Comparison of ENCODE assay signal across 8 cellular contexts in the genomic region with DNA sequence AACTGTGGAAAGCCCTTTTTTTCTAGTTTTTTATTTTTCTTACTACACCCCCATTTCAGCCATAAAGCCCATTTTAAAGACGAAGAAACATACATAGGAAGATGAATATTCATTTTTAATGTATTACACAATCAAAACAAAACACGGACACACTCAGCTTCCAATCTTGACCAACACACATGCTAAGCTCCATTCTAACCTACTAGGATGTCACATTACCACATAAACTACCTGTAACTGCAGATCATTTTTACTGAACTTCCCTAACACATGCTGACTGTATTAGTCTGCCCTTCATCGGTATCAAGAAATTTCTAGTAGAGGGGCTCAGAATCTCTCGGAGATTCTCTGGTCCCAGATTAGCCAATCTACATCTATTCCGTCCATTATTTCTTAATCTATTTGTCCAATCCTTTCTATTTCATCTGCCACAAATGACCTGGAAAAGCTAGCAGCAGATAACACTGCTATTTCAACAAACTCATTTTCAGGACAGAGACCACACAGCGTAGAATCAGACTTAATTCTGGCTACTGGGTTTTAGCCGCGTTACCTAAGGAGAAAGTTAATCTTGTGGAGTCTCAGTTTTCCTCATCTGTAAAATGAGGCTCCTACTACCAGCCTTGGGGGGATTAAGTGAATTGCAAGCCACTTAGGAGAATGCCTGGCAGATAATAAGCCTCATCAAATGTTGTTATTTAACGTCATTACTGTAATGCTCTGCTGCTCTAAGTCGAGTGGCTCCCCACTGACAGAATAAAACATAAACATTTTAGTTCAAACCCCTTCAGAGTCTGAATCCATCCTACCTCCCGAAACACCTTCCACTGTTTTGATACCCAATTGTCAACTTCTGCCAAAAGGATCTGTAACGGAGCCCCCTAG. TPM values are rescaled to one million over a fixed set of nuclear protein-coding genes. Genes with fewer than 3 reads are reported as not detected.
DNase-seq lines count a peak whose midpoint lies in the region; ATAC-seq, FAIRE-seq and TF ChIP-seq lines count a peak whose summit lies in the region.

No MANE protein-coding gene starts in this region.

- no peak overlapping the region for H3K18ac ChIP-seq in mesenchymal stem cell (ENCODE audit: low read depth in 1 of 2, low read length in 2 of 2)

- no peak overlapping the region for H4K8ac ChIP-seq in mesenchymal stem cell (ENCODE audit: low read length)

- H4K91ac ChIP-seq in mesenchymal stem cell (ENCODE audit: low read length), result no peak overlapping the region

- H3K4me1 ChIP-seq in A549 (peaks cover 26% of the 10 kb centered on the region; the same call in 2 of the 3 replicates), breast epithelium (peaks cover 0 to 16% of the 10 kb centered on the region in 2 donors), mesenchymal stem cell (ENCODE audit: control insufficient read depth, insufficient read depth, low read depth, low read length) (peaks cover 1% of the 10 kb centered on the region)

- ATAC-seq in A549 (no peak), GM18519 (IDR thresholded peaks at IDR 0.05; ENCODE audit: low FRiP score, unreplicated experiment) (no peak)

- no peak for TF ChIP-seq RAD21 in A549 (conservative IDR thresholded peaks at IDR 0.05 in 1 of 2, IDR thresholded peaks at IDR 0.05 in 1 of 2)

- H3K27ac ChIP-seq in A549, result peak overlapping the region in 1 of 2 experiments; percentile 99; a peak in 4 of 6 replicates
- H3K27ac ChIP-seq in breast epithelium, result peak overlapping the region; percentile 100
- peak overlapping the region; percentile 38 for H3K27ac ChIP-seq in mesenchymal stem cell (ENCODE audit: low read length, poor library complexity, severe bottlenecking)

- no peak for TF ChIP-seq POLR2A in A549 (IDR thresholded peaks at IDR 0.05; ENCODE audit: low read length)
- TF ChIP-seq POLR2A in breast epithelium (IDR thresholded peaks at IDR 0.05), result no peak

- H2AK5ac ChIP-seq in mesenchymal stem cell (ENCODE audit: low read length, severe bottlenecking), result no peak overlapping the region

- no peak for FAIRE-seq in A549 (lab: Jason Lieb, UNC)

- H3K4me2 ChIP-seq in A549, result peak overlapping the region; percentile 94
- H3K4me2 ChIP-seq in mesenchymal stem cell (ENCODE audit: low read length, poor library complexity, severe bottlenecking), result peak overlapping the region; percentile 71

- H3K4me3 ChIP-seq in A549, result peak overlapping the region; percentile 81
- peak overlapping the region; percentile 57 for H3K4me3 ChIP-seq in HFF-Myc (replicated peaks; ENCODE audit: low read depth, low read length)
- peak overlapping the region; percentile 96 to 97 (median 97) for H3K4me3 ChIP-seq in breast epithelium
- peak overlapping the region; percentile 14 to 85 for H3K4me3 ChIP-seq in mesenchymal stem cell (ENCODE audit: insufficient read depth in 1 of 2, low read depth in 1 of 2, low read length in 2 of 2)

- no peak for TF ChIP-seq EP300 in A549 (IDR thresholded peaks at IDR 0.05)

- H2BK12ac ChIP-seq in mesenchymal stem cell (ENCODE audit: low read length in 2 of 2), result no peak overlapping the region

- no peak overlapping the region for H3K14ac ChIP-seq in mesenchymal stem cell (ENCODE audit: low read length in 2 of 2)

- peaks cover 7% of the 10 kb centered on the region for H3K79me1 ChIP-seq in mesenchymal stem cell (replicated peaks; ENCODE audit: low read length, poor library complexity, severe bottlenecking)

- H3K23ac ChIP-seq in mesenchymal stem cell (ENCODE audit: low read length in 2 of 2), result no peak overlapping the region

- no peak overlapping the region for H3K4ac ChIP-seq in mesenchymal stem cell (ENCODE audit: low read depth in 1 of 2, low read length in 2 of 2)

- DNase-seq in A549 (ENCODE audit: low read depth in 1 of 2, low spot score in 1 of 2) (no peak), HFF-Myc (ENCODE audit: extremely low read depth, low read depth) (no peak), breast epithelium (ENCODE audit: low spot score in 2 of 2) (no peak), mesenchymal stem cell (no peak), activated gamma-delta T cell (lab: John Stamatoyannopoulos, UW) (no peak), cerebellum (ENCODE audit: low spot score) (no peak)
- no peak for DNase-seq in stimulated activated CD4-positive, alpha-beta T cell treated with anti-CD3 and anti-CD28 coated beads, Interleukin-12 subunit alpha, Interleukin-12 subunit beta, amount 100 ng/mL, for 4 hours

- H2BK15ac ChIP-seq in mesenchymal stem cell (ENCODE audit: low read depth, poor library complexity, severe bottlenecking), result no peak overlapping the region

- POLR2A ChIA-PET in A549 (lab: Yijun Ruan, JAX), result no interaction called here

- TF ChIP-seq CTCF in A549 (IDR thresholded peaks at IDR 0.05) (no peak), HFF-Myc (IDR thresholded peaks at IDR 0.05; ENCODE audit: low read depth, low read length, missing control alignments) (no peak), breast epithelium (IDR thresholded peaks at IDR 0.05) (no peak)

- H2BK5ac ChIP-seq in mesenchymal stem cell (ENCODE audit: low read depth, low read length, poor library complexity, severe bottlenecking), result no peak overlapping the region

- CTCF ChIA-PET in A549 (lab: Yijun Ruan, JAX), result interaction anchor here (0.9 to 1.0 kb wide), 2 partner anchors 8 to 643 kb away, joined by 3 to 4 read pairs; no protein-coding TSS in a partner anchor

- peak overlapping the region; percentile 88 for H3K9ac ChIP-seq in mesenchymal stem cell (ENCODE audit: low read length)

- no peak overlapping the region for H2AFZ ChIP-seq in mesenchymal stem cell (ENCODE audit: low read depth, low read length)

- H3K9me3 ChIP-seq in A549, result no peaks in the 10 kb centered on the region
- no peaks in the 10 kb centered on the region for H3K9me3 ChIP-seq in breast epithelium
- no peaks in the 10 kb centered on the region for H3K9me3 ChIP-seq in mesenchymal stem cell (ENCODE audit: control insufficient read depth, low read length)

- 26% methylated on average over 12 of the region's 12 CpGs for WGBS in A549 (ENCODE audit: missing lambda C conversion rate)
- 37% methylated on average over 12 of the region's 12 CpGs for WGBS in mesenchymal stem cell

- H3K36me3 ChIP-seq in breast epithelium (no peaks in the 10 kb centered on the region), mesenchymal stem cell (ENCODE audit: control insufficient read depth in 1 of 2, insufficient read depth in 2 of 2, low read depth in 1 of 2, low read length in 2 of 2) (no peaks in the 10 kb centered on the region)

- H3K27me3 ChIP-seq in breast epithelium (no peaks in the 10 kb centered on the region), mesenchymal stem cell (ENCODE audit: control insufficient read depth in 1 of 2, insufficient read depth in 1 of 2, low read length in 2 of 2) (no peaks in the 10 kb centered on the region)

- no peak overlapping the region for H2BK120ac ChIP-seq in mesenchymal stem cell (ENCODE audit: low read depth, low read length)

- intact Hi-C loops in breast epithelium (cut with DNase I; ENCODE audit: low total_unique reads), result loop anchor here (2.0 kb wide), 2 partner anchors 83 to 559 kb away; a partner anchor contains a TSS

TF ChIP-seq in A549, 52 proteins besides CTCF, POLR2A, EP300 and RAD21:
- TF ChIP-seq HOXA7 (CRISPR knock-in tag; IDR thresholded peaks at IDR 0.05), result no peak
- no peak for TF ChIP-seq MYC (IDR thresholded peaks at IDR 0.05; ENCODE audit: borderline replicate concordance, low read length)

RNA-seq across cellular contexts. Expression of a gene that starts 1.6 kb away (rescaled TPM):
- polyA plus RNA-seq in A549 (2011; rRNA removed), result 116 and 117 TPM in 2 replicates
- 28.0 and 37.5 TPM in 2 replicates for polyA plus RNA-seq in A549 (2012; cell fraction: cytosol; rRNA removed)
- 8.4 and 10.6 TPM in 2 replicates for polyA plus RNA-seq in A549 (2012; cell fraction: nucleus; rRNA removed)
- 68.8 to 79.0 TPM (median 73.8 TPM) in 3 replicates for polyA plus RNA-seq in A549 (2017; fragmentation: RNase III; extraction: RNeasy Plus Mini Kit Qiagen cat#74134 plus additional on column Dnase treatment)
- 315 and 353 TPM in 2 replicates for polyA minus RNA-seq in A549 (2011; rRNA and poly(A)+ RNA removed)
- total RNA-seq in breast epithelium, result 100 to 1,000 TPM; 267 to 346 (median 271) TPM
- 206 TPM for polyA plus RNA-seq in mesenchymal stem cell (2013, experiment 1 of 2)
- polyA plus RNA-seq in mesenchymal stem cell (2013, experiment 2 of 2), result 214 TPM
- total RNA-seq in cerebellum, result 296 TPM
